In genomic region chr3:16884748-16885587, GRCh38 we compare ENCODE assay signal across 8 cellular contexts. TPM values are rescaled to one million over a fixed set of nuclear protein-coding genes. Genes with fewer than 3 reads are reported as not detected.
DNase-seq lines count a peak whose midpoint lies in the region; ATAC-seq and TF ChIP-seq lines count a peak whose summit lies in the region.

TSS of gene PLCL2 (plus strand) at chr3:16884955. CDS start at chr3:16885040, 85 bp downstream.

- peak within 1 kb of the TSS; percentile 82 for H3K4me3 Mint-ChIP-seq in activated T-helper 17 cell treated with anti-CD3 and anti-CD28 coated beads, Interleukin-2, amount 50 U/mL, for 72 hours

- peak within 1 kb of the TSS; percentile 95 for H3K27ac Mint-ChIP-seq in activated T-helper 17 cell treated with anti-CD3 and anti-CD28 coated beads, Interleukin-2, amount 50 U/mL, for 72 hours

- peak within 1 kb of the TSS; percentile 75 for H2AFZ ChIP-seq in neuron (ENCODE audit: low read depth, low read length)

- H3K27ac ChIP-seq in A673 (ENCODE audit: low read depth, low read length, poor library complexity, severe bottlenecking): no peak within 1 kb of the TSS
- peak within 1 kb of the TSS; percentile 93 for H3K27ac ChIP-seq in thymus (ENCODE audit: low read depth)

- H3K9me3 ChIP-seq in A673 (ENCODE audit: low read depth, low read length, poor library complexity, severe bottlenecking) (no peaks in the 10 kb centered on the region), neuron (ENCODE audit: low read length) (no peaks in the 10 kb centered on the region), thymus (ENCODE audit: control insufficient read depth) (no peaks in the 10 kb centered on the region)

- peak; percentile 40 for DNase-seq in A673 (ENCODE audit: low spot score)
- DNase-seq in OCI-M1 (lab: John Stamatoyannopoulos, UW): peak; percentile 82
- peak; percentile 55 for DNase-seq in fibroblast of the aortic adventitia (ENCODE audit: low read depth)

- WGBS in thymus: under 1% methylated on average over 87 of the region's 87 CpGs

- no TSS peak for BruUV-seq in A673 (replicated peaks; lab: Mats Ljungman, UMichigan)

- POLR2A ChIA-PET in A673 (lab: Charles Lee; ENCODE audit: low non-redundant PET): no interaction called here

- H3K27me3 Mint-ChIP-seq in activated T-helper 17 cell treated with anti-CD3 and anti-CD28 coated beads, Interleukin-2, amount 50 U/mL, for 72 hours: no peaks in the 10 kb centered on the region

- CTCF ChIA-PET in A673 (lab: Charles Lee): no interaction called here

- no peak for TF ChIP-seq CTCF in A673 (conservative IDR thresholded peaks at IDR 0.05; ENCODE audit: low read depth, low read length)
- TF ChIP-seq CTCF in fibroblast of the aortic adventitia (IDR thresholded peaks at IDR 0.05; ENCODE audit: insufficient read depth, low read length): no peak

- intact Hi-C loops in A673 (cut with micrococcal nuclease; ENCODE audit: unreplicated experiment): loop anchor here (10.0 kb wide), 1 partner anchor 350 kb away; no protein-coding TSS in a partner anchor

- no peaks in the 10 kb centered on the region for H3K9me3 Mint-ChIP-seq in activated T-helper 17 cell treated with anti-CD3 and anti-CD28 coated beads, Interleukin-2, amount 50 U/mL, for 72 hours

- H3K36me3 ChIP-seq in A673 (ENCODE audit: insufficient read depth, low read length, poor library complexity, severe bottlenecking) (no peaks in the 10 kb centered on the region), neuron (ENCODE audit: insufficient read depth, low read length) (no peaks in the 10 kb centered on the region), thymus (ENCODE audit: control insufficient read depth, insufficient read depth) (no peaks in the 10 kb centered on the region)

- H3K4me1 ChIP-seq in A673 (ENCODE audit: insufficient read depth, low read length, poor library complexity, severe bottlenecking) (no peaks in the 10 kb centered on the region), neuron (ENCODE audit: insufficient read depth, low read length) (peaks cover 7% of the 10 kb centered on the region), thymus (ENCODE audit: control insufficient read depth, insufficient read depth, low read length) (peaks cover 12% of the 10 kb centered on the region)

- H3K36me3 Mint-ChIP-seq in activated T-helper 17 cell treated with anti-CD3 and anti-CD28 coated beads, Interleukin-2, amount 50 U/mL, for 72 hours (ENCODE audit: low read depth): peaks cover 6% of the 10 kb centered on the region

- H3K27me3 ChIP-seq in A673 (replicated peaks; ENCODE audit: insufficient read depth, low read depth, low read length, poor library complexity) (peaks cover 34% of the 10 kb centered on the region), neuron (ENCODE audit: insufficient read depth, low read length) (peaks cover 9% of the 10 kb centered on the region), thymus (ENCODE audit: control insufficient read depth, insufficient read depth) (no peaks in the 10 kb centered on the region)

- peak within 1 kb of the TSS; percentile 53 for H3K4me3 ChIP-seq in A673 (ENCODE audit: low read depth, low read length, poor library complexity, severe bottlenecking)
- peak within 1 kb of the TSS; percentile 90 for H3K4me3 ChIP-seq in fibroblast of the aortic adventitia (ENCODE audit: low read depth, low read length)
- peak within 1 kb of the TSS; percentile 79 for H3K4me3 ChIP-seq in neuron (ENCODE audit: low read length)
- peak within 1 kb of the TSS; percentile 71 for H3K4me3 ChIP-seq in thymus (ENCODE audit: low read length)

- ATAC-seq in GM18867 (IDR thresholded peaks at IDR 0.05; ENCODE audit: unreplicated experiment) (peak; percentile 48), HG03095 (IDR thresholded peaks at IDR 0.05; ENCODE audit: unreplicated experiment) (peak; percentile 32)
- peak; percentile 46 for ATAC-seq in activated T-helper 17 cell treated with anti-CD3 and anti-CD28 coated beads, Interleukin-2, amount 50 U/mL, for 72 hours (replicated peaks)

- peaks cover 26% of the 10 kb centered on the region for H3K4me1 Mint-ChIP-seq in activated T-helper 17 cell treated with anti-CD3 and anti-CD28 coated beads, Interleukin-2, amount 50 U/mL, for 72 hours

RNA-seq across cellular contexts. Expression of gene PLCL2, which starts in this region (rescaled TPM):
- 0.92 and 1.0 TPM in 2 replicates for total RNA-seq in A673 (2021)
- total RNA-seq in activated T-helper 17 cell treated with anti-CD3 and anti-CD28 coated beads, Interleukin-2, amount 50 U/mL, for 72 hours: 10 to 100 TPM; 15.1 to 16.2 TPM
- total RNA-seq in fibroblast of the aortic adventitia (ENCODE audit: low replicate concordance): 11.6 and 22.7 TPM in 2 replicates
- polyA plus RNA-seq in thymus: 7.0 TPM
